In the genomic region with DNA sequence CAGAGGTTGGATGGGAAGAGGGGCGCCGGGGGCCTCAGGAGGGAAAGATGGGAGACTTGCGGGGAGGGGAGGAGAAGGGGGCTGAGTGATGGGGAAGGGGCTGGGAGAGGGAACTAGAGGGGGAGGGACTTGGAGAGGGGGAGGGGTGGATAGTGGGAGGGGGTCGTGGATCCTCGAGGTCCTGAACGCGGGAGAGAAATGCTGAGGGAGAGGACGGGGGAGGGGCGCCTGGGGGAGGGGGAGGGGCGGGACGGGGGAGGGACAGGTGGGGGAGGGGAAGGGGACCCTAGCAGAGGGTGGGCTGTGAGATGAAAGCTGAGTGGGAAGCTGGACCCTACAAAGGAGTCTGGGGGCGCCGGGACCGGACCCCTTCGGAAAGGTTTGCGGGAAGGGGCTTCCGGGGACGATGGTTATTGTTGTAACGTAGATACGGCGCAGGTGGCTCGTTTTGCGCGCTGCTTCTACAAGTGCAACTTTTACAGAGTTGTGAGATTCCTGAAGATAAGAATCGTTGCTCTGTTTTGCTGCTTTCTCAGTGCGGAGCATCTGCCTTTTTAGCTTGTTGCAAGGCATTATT, we compare ENCODE assay signal across 8 cellular contexts. TPM values are rescaled to one million over a fixed set of nuclear protein-coding genes. Genes with fewer than 3 reads are reported as not detected.
DNase-seq lines count a peak whose midpoint lies in the region; ATAC-seq and TF ChIP-seq lines count a peak whose summit lies in the region.

No MANE protein-coding gene starts in this region.

- H3K36me3 Mint-ChIP-seq in activated CD4-positive, alpha-beta memory T cell treated with anti-CD3 and anti-CD28 coated beads for 36 hours = no peaks in the 10 kb centered on the region

- CTCF ChIA-PET in activated CD4-positive, alpha-beta memory T cell treated with anti-CD3 and anti-CD28 coated beads for 36 hours (lab: Charles Lee) = no interaction called here

- DNase-seq in activated gamma-delta T cell treated with Interleukin-2 at 50 U/mL for 16 hours = peak; percentile 29
- no peak for DNase-seq in activated gamma-delta T cell (lab: John Stamatoyannopoulos, UW)
- peak; percentile 45 for DNase-seq in activated CD4-positive, alpha-beta memory T cell treated with anti-CD3 and anti-CD28 coated beads for 36 hours
- no peak for DNase-seq in retinal pigment epithelial cell (ENCODE audit: low read depth)

- peaks cover 31% of the 10 kb centered on the region for H3K4me1 Mint-ChIP-seq in activated CD4-positive, alpha-beta memory T cell treated with anti-CD3 and anti-CD28 coated beads for 36 hours (ENCODE audit: low read depth)

- H3K27ac Mint-ChIP-seq in activated CD4-positive, alpha-beta memory T cell treated with anti-CD3 and anti-CD28 coated beads for 36 hours = peak overlapping the region; percentile 95

- no peaks in the 10 kb centered on the region for H3K9me3 ChIP-seq in esophagus (ENCODE audit: control insufficient read depth in 2 of 2, insufficient read depth in 1 of 2, low read depth in 1 of 2, low read length in 1 of 2)

- peak overlapping the region; percentile 92 for H3K4me3 Mint-ChIP-seq in activated CD4-positive, alpha-beta memory T cell treated with anti-CD3 and anti-CD28 coated beads for 36 hours

- H3K4me3 ChIP-seq in esophagus (ENCODE audit: low read depth in 1 of 2, low read length in 2 of 2) (peak overlapping the region; percentile 50 to 62), retinal pigment epithelial cell (ENCODE audit: low read length) (peak overlapping the region; percentile 72)

- H3K9me3 Mint-ChIP-seq in activated CD4-positive, alpha-beta memory T cell treated with anti-CD3 and anti-CD28 coated beads for 36 hours = no peaks in the 10 kb centered on the region

- intact Hi-C loops in activated CD4-positive, alpha-beta memory T cell treated with anti-CD3 and anti-CD28 coated beads for 36 hours (cut with micrococcal nuclease) = loop anchor here (1.0 to 5.0 kb wide), 3 partner anchors 34 to 251 kb away; partner anchors contain the start of gene ZNF582

- WGBS in esophagus, 2 donors = 1% methylated on average over 20 to 24 of the region's 26 CpGs

- ATAC-seq in HG02970 (IDR thresholded peaks at IDR 0.05; ENCODE audit: low FRiP score, unreplicated experiment) = no peak
- ATAC-seq in GM18867 (IDR thresholded peaks at IDR 0.05; ENCODE audit: unreplicated experiment) = no peak
- ATAC-seq in GM21786 (IDR thresholded peaks at IDR 0.05; ENCODE audit: unreplicated experiment) = no peak

- H3K27me3 Mint-ChIP-seq in activated CD4-positive, alpha-beta memory T cell treated with anti-CD3 and anti-CD28 coated beads for 36 hours = no peaks in the 10 kb centered on the region

- no peaks in the 10 kb centered on the region for H3K27me3 ChIP-seq in esophagus (ENCODE audit: control insufficient read depth in 1 of 2, insufficient read depth in 2 of 2, low read length in 2 of 2)

- POLR2A ChIA-PET in activated CD4-positive, alpha-beta memory T cell treated with anti-CD3 and anti-CD28 coated beads for 36 hours (lab: Charles Lee) = interaction anchor here (2.6 kb wide), 1 partner anchor 21 kb away, joined by 11 read pairs; the partner anchor contains the start of gene ZNF787

- no peak for TF ChIP-seq CTCF in retinal pigment epithelial cell (conservative IDR thresholded peaks at IDR 0.05; ENCODE audit: low read depth, low read length)

- peaks cover 4 to 10% of the 10 kb centered on the region in 2 donors for H3K4me1 ChIP-seq in esophagus (ENCODE audit: control insufficient read depth in 2 of 2, insufficient read depth in 2 of 2, low read length in 1 of 2)

- H3K36me3 ChIP-seq in esophagus (ENCODE audit: control insufficient read depth in 2 of 2, insufficient read depth in 2 of 2, low read length in 1 of 2) = no peaks in the 10 kb centered on the region

- H3K27ac ChIP-seq in esophagus (ENCODE audit: low read depth in 2 of 2, low read length in 1 of 2) = peak overlapping the region; percentile 57 to 70

RNA-seq across cellular contexts. Expression of gene ZNF444, which starts 0.4 kb away (rescaled TPM):
- total RNA-seq in activated CD4-positive, alpha-beta memory T cell treated with anti-CD3 and anti-CD28 coated beads for 36 hours = 10 to 100 TPM; 23.1 to 26.1 TPM
- 10 to 100 TPM; 12.9 to 16.0 TPM for polyA plus RNA-seq in esophagus

RNA-seq across cellular contexts. Expression of gene ZNF787, which starts 20.4 kb away (rescaled TPM):
- total RNA-seq in activated CD4-positive, alpha-beta memory T cell treated with anti-CD3 and anti-CD28 coated beads for 36 hours = 10 to 100 TPM; 25.3 to 25.5 TPM
- 10 to 100 TPM; 17.0 to 19.0 TPM for polyA plus RNA-seq in esophagus

RNA-seq across cellular contexts. Expression of gene GALP, which starts 34.3 kb away (rescaled TPM):
- total RNA-seq in activated CD4-positive, alpha-beta memory T cell treated with anti-CD3 and anti-CD28 coated beads for 36 hours = not detected
- not detected for polyA plus RNA-seq in esophagus

RNA-seq across cellular contexts. Expression of gene ZSCAN5B, which starts 56.1 kb away (rescaled TPM):
- total RNA-seq in activated CD4-positive, alpha-beta memory T cell treated with anti-CD3 and anti-CD28 coated beads for 36 hours = not detected
- polyA plus RNA-seq in esophagus = under 1 TPM; 0.01 to 0.04 TPM

Comparison
In these comparisons a context has a peak if more than half of its experiments do, and no peak if none do; other contexts are left out.
1. DNase-seq: peak in activated gamma-delta T cell treated with Interleukin-2 at 50 U/mL for 16 hours (single experiment) and activated CD4-positive, alpha-beta memory T cell treated with anti-CD3 and anti-CD28 coated beads for 36 hours (single experiment); none in activated gamma-delta T cell (single experiment) and retinal pigment epithelial cell (single experiment).